ENCODE assay signal across 1 cellular context in the genomic region with DNA sequence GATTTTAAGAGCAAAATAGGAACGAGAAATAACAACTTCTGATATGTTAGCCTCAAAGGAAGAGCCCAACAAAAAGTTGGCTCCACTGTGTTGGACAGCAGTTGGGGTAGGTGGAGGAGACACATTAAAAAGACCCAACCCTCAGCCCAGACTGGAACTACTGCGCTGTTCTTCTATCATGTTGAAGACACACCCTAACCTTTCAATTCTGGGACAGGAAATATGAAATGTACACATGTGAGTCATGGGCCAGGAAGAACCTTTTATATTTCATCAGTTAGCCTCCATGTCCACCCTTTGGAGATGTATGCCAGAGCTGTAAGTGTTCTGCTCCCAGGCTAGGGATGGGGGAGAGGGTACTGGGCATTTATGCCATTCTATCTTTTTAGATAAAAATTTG.
TF ChIP-seq lines count a peak whose summit lies in the region.

No MANE protein-coding gene starts in this region.

TF ChIP-seq in HCT116, 20 proteins besides CTCF, POLR2A, EP300 and RAD21:
- TF ChIP-seq JUND (IDR thresholded peaks at IDR 0.05): no peak
- no peak for TF ChIP-seq SP1 (IDR thresholded peaks at IDR 0.05; ENCODE audit: low read depth)
- TF ChIP-seq ZFX (IDR thresholded peaks at IDR 0.05): no peak
- no peak for TF ChIP-seq EZH2 (IDR thresholded peaks at IDR 0.05)
- TF ChIP-seq, protein P1, sequence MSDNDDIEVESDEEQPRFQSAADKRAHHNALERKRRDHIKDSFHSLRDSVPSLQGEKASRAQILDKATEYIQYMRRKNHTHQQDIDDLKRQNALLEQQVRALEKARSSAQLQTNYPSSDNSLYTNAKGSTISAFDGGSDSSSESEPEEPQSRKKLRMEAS (IDR thresholded peaks at IDR 0.05): no peak
- no peak for TF ChIP-seq POLR2AphosphoS5 (IDR thresholded peaks at IDR 0.05; ENCODE audit: low read depth, low read length)
- no peak for TF ChIP-seq EZH2phosphoT487 (IDR thresholded peaks at IDR 0.05; ENCODE audit: borderline replicate concordance)
- TF ChIP-seq CBX3 (IDR thresholded peaks at IDR 0.05; ENCODE audit: low read depth): no peak
- TF ChIP-seq SIN3A (IDR thresholded peaks at IDR 0.05; ENCODE audit: low read depth): no peak
- TF ChIP-seq, protein P2, sequence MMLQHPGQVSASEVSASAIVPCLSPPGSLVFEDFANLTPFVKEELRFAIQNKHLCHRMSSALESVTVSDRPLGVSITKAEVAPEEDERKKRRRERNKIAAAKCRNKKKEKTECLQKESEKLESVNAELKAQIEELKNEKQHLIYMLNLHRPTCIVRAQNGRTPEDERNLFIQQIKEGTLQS (IDR thresholded peaks at IDR 0.05): no peak
- TF ChIP-seq, protein P3, sequence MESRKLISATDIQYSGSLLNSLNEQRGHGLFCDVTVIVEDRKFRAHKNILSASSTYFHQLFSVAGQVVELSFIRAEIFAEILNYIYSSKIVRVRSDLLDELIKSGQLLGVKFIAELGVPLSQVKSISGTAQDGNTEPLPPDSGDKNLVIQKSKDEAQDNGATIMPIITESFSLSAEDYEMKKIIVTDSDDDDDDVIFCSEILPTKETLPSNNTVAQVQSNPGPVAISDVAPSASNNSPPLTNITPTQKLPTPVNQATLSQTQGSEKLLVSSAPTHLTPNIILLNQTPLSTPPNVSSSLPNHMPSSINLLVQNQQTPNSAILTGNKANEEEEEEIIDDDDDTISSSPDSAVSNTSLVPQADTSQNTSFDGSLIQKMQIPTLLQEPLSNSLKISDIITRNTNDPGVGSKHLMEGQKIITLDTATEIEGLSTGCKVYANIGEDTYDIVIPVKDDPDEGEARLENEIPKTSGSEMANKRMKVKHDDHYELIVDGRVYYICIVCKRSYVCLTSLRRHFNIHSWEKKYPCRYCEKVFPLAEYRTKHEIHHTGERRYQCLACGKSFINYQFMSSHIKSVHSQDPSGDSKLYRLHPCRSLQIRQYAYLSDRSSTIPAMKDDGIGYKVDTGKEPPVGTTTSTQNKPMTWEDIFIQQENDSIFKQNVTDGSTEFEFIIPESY (IDR thresholded peaks at IDR 0.05; ENCODE audit: extremely low read depth, insufficient replicate concordance, low read length): no peak
- TF ChIP-seq FOSL1 (IDR thresholded peaks at IDR 0.05; ENCODE audit: low read depth): no peak
- TF ChIP-seq ELF1 (IDR thresholded peaks at IDR 0.05; ENCODE audit: borderline replicate concordance, low read depth): no peak
- TF ChIP-seq ZNF274 (IDR thresholded peaks at IDR 0.05; ENCODE audit: low read depth, low read length): no peak
